In the genomic region with DNA sequence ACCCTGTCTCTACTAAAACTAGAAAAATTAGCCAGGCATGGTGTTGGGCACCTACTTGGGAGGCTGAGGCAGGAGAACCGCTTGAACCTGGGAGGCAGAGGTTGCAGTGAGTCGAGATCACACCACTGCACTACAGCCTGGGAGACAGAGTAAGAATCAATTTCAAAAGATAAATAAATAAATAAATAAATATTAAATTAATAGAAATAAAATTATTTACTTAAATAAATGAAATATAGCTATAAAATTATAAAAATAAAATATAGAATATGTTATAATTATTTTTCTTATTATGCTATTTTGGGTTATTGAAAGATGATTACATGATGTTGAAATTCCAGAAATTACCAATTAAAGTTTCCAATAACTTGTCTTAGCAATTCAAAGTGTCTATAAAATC, we compare ENCODE assay signal across 8 cellular contexts.
"Had no signal": no experiment of that assay in that cellular context is flagged by ENCODE, and none has a peak within 500 bp of the region (broad histone marks: within the 10 kb centered on the region; RNA-seq: fewer than 3 reads in every experiment).

No MANE protein-coding gene starts in this region.

- H3K27ac Mint-ChIP-seq: IgD-negative memory B cell had no signal

- ATAC-seq: HepG2 had no signal

- FAIRE-seq: HepG2 had no signal

- H3K4me2 ChIP-seq: KMS-11 had no signal

- H3K4me1 Mint-ChIP-seq: IgD-negative memory B cell had no signal

- H3K27me3 Mint-ChIP-seq: IgD-negative memory B cell had no signal

- H3K27ac ChIP-seq: HL-60, KMS-11 had no signal

- DNase-seq: GOT3, H7, HCEC 1CT, KBM-7 had no signal

- H3K4me3 Mint-ChIP-seq: IgD-negative memory B cell had no signal
